8 cellular contexts compared by ENCODE assay signal in genomic region chr2:154518872-154519271, GRCh38.
"Had no signal": no experiment of that assay in that cellular context is flagged by ENCODE, and none has a peak within 500 bp of the region (broad histone marks: within the 10 kb centered on the region; RNA-seq: fewer than 3 reads in every experiment).

No MANE protein-coding gene starts in this region.

- DNase-seq: GDM1, GF-D8 had no signal

- ATAC-seq: GM12878 had no signal

- H3K4me3 ChIP-seq: GM12878 had no signal

- FAIRE-seq: G401.6, GM12878, GM12891, GM12892, GM18507, GM19239 had no signal
